In genomic region chrX:134075894-134076718, GRCh38 we compare ENCODE assay signal across 28 cellular contexts.
"Had no signal": no experiment of that assay in that cellular context is flagged by ENCODE, and none has a peak within 500 bp of the region (broad histone marks: within the 10 kb centered on the region; RNA-seq: fewer than 3 reads in every experiment).

No MANE protein-coding gene starts in this region.

- H3K79me2 ChIP-seq: parathyroid adenoma had no signal

- DNase-seq: activated CD8-positive, alpha-beta memory T cell treated with anti-CD3 and anti-CD28 coated beads, Interleukin-2, amount 10 ng/mL, durations not matched to agents 7 days and 5 days; activated CD8-positive, alpha-beta T cell treated with anti-CD3 and anti-CD28 coated beads, Interleukin-2, amount 10 ng/mL, durations not matched to agents 7 days and 5 days; activated naive CD4-positive, alpha-beta T cell; activated T-cell treated with anti-CD3 and anti-CD28 coated beads, Interleukin-2, amount 50 U/mL, for 48 hours; body of pancreas; cerebellar nuclear complex; colonic mucosa; effector CD8-positive, alpha-beta T cell; head of caudate nucleus; hypothalamus; immature natural killer cell; kidney; left colon; naive B cell; nephron progenitor cell; nucleus accumbens; psoas muscle; stimulated activated CD4-positive, alpha-beta T cell treated with anti-CD3 and anti-CD28 coated beads, Interleukin-1b, Interleukin-23, amount 100 ng/mL, for 48 hours; stimulated activated CD4-positive, alpha-beta T cell treated with anti-CD3 and anti-CD28 coated beads, Interleukin-4, amount 100 ng/mL, for 4 hours; stimulated activated CD8-positive, alpha-beta memory T cell treated with anti-CD3 and anti-CD28 coated beads, Interleukin-4, amount 100 ng/mL, for 48 hours; stimulated activated naive B cell treated with anti-CD40 and anti-IgM and Interleukin-4, amounts not matched to agents 10 μg/mL and 1 μg/mL and 100 μg/mL, for 72 hours; T-helper 2 cell had no signal

- H3K4me1 ChIP-seq: body of pancreas, colonic mucosa, gastroesophageal sphincter, parathyroid adenoma, psoas muscle, tibial nerve had no signal

- H3K27me3 ChIP-seq: body of pancreas, cardiac muscle cell, colonic mucosa, gastroesophageal sphincter had no signal

- H2AFZ ChIP-seq: parathyroid adenoma had no signal

- FAIRE-seq: kidney had no signal

- H3K4me2 ChIP-seq: smooth muscle cell had no signal

- H3K27ac ChIP-seq: body of pancreas, cardiac muscle cell, colonic mucosa, gastroesophageal sphincter, parathyroid adenoma, psoas muscle, tibial nerve had no signal

- H3K4me3 ChIP-seq: body of pancreas, cardiac muscle cell, colonic mucosa, gastroesophageal sphincter, psoas muscle, smooth muscle cell, tibial nerve had no signal

- H3K36me3 ChIP-seq: cardiac muscle cell, colonic mucosa, gastroesophageal sphincter, tibial nerve had no signal

- H3K9me3 ChIP-seq: body of pancreas, colonic mucosa, gastroesophageal sphincter, psoas muscle, tibial nerve had no signal

- ATAC-seq: activated CD8-positive, alpha-beta memory T cell treated with anti-CD3 and anti-CD28 coated beads, Interleukin-2, amount 10 ng/mL, durations not matched to agents 7 days and 5 days; activated CD8-positive, alpha-beta T cell treated with anti-CD3 and anti-CD28 coated beads, Interleukin-2, amount 10 ng/mL, durations not matched to agents 7 days and 5 days; activated naive CD4-positive, alpha-beta T cell treated with anti-CD3 and anti-CD28 coated beads, Interleukin-2, amount 50 U/mL, for 72 hours; body of pancreas; gastroesophageal sphincter; left colon; psoas muscle; stimulated activated naive B cell treated with anti-CD40 and anti-IgM and Interleukin-4, amounts not matched to agents 10 μg/mL and 1 μg/mL and 100 μg/mL, for 72 hours had no signal
